10 cellular contexts compared by ENCODE assay signal in genomic region chr1:175204285-175204684, GRCh38. TPM values are rescaled to one million over a fixed set of nuclear protein-coding genes. Genes with fewer than 3 reads are reported as not detected.
DNase-seq lines count a peak whose midpoint lies in the region; ATAC-seq, FAIRE-seq and TF ChIP-seq lines count a peak whose summit lies in the region.
"Had no signal": no experiment of that assay in that cellular context is flagged by ENCODE, and none has a peak within 500 bp of the region (broad histone marks: within the 10 kb centered on the region; RNA-seq: fewer than 3 reads in every experiment).

No MANE protein-coding gene starts in this region.

- no peaks in the 10 kb centered on the region for H3K36me3 ChIP-seq in small intestine (ENCODE audit: control insufficient read depth in 2 of 2, insufficient read depth in 2 of 2, low read length in 2 of 2)

- no peaks in the 10 kb centered on the region for H3K27me3 ChIP-seq in small intestine (ENCODE audit: control insufficient read depth in 2 of 2, insufficient read depth in 2 of 2, low read length in 2 of 2)

- no peak for TF ChIP-seq CTCF in epithelial cell of esophagus (IDR thresholded peaks at IDR 0.05; ENCODE audit: insufficient read depth, low read depth, low read length, missing control alignments)

- H3K4me3 ChIP-seq in epithelial cell of esophagus (ENCODE audit: low read length) = no peak overlapping the region
- no peak overlapping the region for H3K4me3 ChIP-seq in small intestine (ENCODE audit: low read depth in 1 of 2, low read length in 2 of 2)

- WGBS in small intestine, 3 donors = 42 to 68% (median 64%) methylated on average over 2 of the region's 2 CpGs

- peak; percentile 71 for ATAC-seq in GM18499 (IDR thresholded peaks at IDR 0.05; ENCODE audit: insufficient read depth, unreplicated experiment)
- peak; percentile 68 for ATAC-seq in GM19452 (IDR thresholded peaks at IDR 0.05; ENCODE audit: unreplicated experiment)
- ATAC-seq in HG03066 (IDR thresholded peaks at IDR 0.05; ENCODE audit: low read depth, unreplicated experiment) = peak; percentile 78

- H3K27ac ChIP-seq in small intestine (ENCODE audit: low read depth in 1 of 2, low read length in 1 of 2) = peak overlapping the region in 1 of 2 donors; percentile 46

- DNase-seq in epithelial cell of esophagus (ENCODE audit: low read depth) (peak; percentile 16), A172 (ENCODE audit: low spot score) (no peak), NOMO-1 treated with DMSO at 0.1 percent for 48 hours (lab: John Stamatoyannopoulos, UW; ENCODE audit: unreplicated experiment) (no peak), NCI-H1092 treated with DMSO at 0.1 percent for 48 hours (lab: John Stamatoyannopoulos, UW) (no peak), small intestine (no peak)
- DNase-seq: NCI-H226 had no signal

- H3K4me1 ChIP-seq in small intestine (ENCODE audit: control insufficient read depth in 2 of 2, insufficient read depth in 1 of 2, low read depth in 1 of 2, low read length in 1 of 2) = no peaks in the 10 kb centered on the region

- no peak for FAIRE-seq in small intestine (lab: Jason Lieb, UNC)
- FAIRE-seq: D721Med had no signal

- H3K9me3 ChIP-seq in small intestine (ENCODE audit: control insufficient read depth, low read depth) = no peaks in the 10 kb centered on the region

RNA-seq across cellular contexts. Expression of gene KIAA0040, which starts 11.7 kb away (rescaled TPM):
- total RNA-seq in A172 (2014; rRNA removed; shearing (Covaris generic)) = 0.24 TPM in 1 of 2 replicates, not detected in the other
- polyA plus RNA-seq in small intestine = 10 to 100 TPM in 1 of 3 donors, 1 to 10 TPM in 2; 5.4 to 15.2 (median 6.8) TPM
